ENCODE assay signal across 1 cellular context in the genomic region with DNA sequence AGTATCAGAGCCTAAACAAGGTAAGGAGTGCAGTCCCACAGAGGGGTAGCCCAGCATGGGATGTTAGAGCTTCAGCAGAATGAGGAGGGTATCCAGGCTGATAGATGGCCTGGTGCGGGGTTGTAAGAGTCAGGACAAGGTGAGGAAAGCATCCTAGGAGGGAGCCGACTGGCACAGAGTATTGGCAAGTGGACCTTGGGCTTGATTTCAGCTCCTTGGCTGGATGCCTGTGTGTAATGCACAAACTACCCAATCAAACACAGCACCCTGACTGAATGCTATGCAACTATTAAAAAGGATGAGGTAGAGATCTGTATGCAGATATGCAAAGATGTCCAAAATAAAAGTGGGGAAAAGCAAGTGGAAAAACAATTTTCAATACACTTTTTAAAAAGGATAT.
TF ChIP-seq lines count a peak whose summit lies in the region.

No MANE protein-coding gene starts in this region.

TF ChIP-seq in K562, 482 proteins besides CTCF, POLR2A, EP300 and RAD21:
- peak in 1 of 3 experiments; percentile 15; a peak in 1 of 6 replicates for TF ChIP-seq ZBTB11 (CRISPR knock-in tag; IDR thresholded peaks at IDR 0.05)
- no peak for TF ChIP-seq ZBTB1 (CRISPR knock-in tag; IDR thresholded peaks at IDR 0.05; ENCODE audit: borderline replicate concordance, low read depth)
- no peak for TF ChIP-seq KLF6 (CRISPR knock-in tag; IDR thresholded peaks at IDR 0.05; ENCODE audit: borderline replicate concordance)
